1 cellular context compared by ENCODE assay signal in genomic region chr11:85759915-85760314, GRCh38.
A peak's percentile ranks its signal among the peaks of the same experiment; 100 is the strongest.
TF ChIP-seq lines count a peak whose summit lies in the region.

No MANE protein-coding gene starts in this region.

TF ChIP-seq in SK-N-SH, 30 proteins besides CTCF, POLR2A, EP300 and RAD21 (continued from another document):
- TF ChIP-seq TAF1 (IDR thresholded peaks at IDR 0.05; ENCODE audit: borderline replicate concordance, low read depth, low read length) (no peak), SIN3A (IDR thresholded peaks at IDR 0.05; ENCODE audit: borderline replicate concordance, low read depth, low read length) (no peak), MAX (IDR thresholded peaks at IDR 0.05; ENCODE audit: low read depth) (peak; percentile 79), FOSL2 (IDR thresholded peaks at IDR 0.05; ENCODE audit: borderline replicate concordance, low read depth) (peak; percentile 47; the same call in 1 of the 2 replicates), FOXM1 (IDR thresholded peaks at IDR 0.05; ENCODE audit: low read depth) (no peak), TCF12 (IDR thresholded peaks at IDR 0.05) (peak; percentile 75), NRF1 (IDR thresholded peaks at IDR 0.05; ENCODE audit: low read depth, low read length) (no peak), CHD2 (IDR thresholded peaks at IDR 0.05; ENCODE audit: low read length, partially characterized antibody) (no peak), GABPA (IDR thresholded peaks at IDR 0.05; ENCODE audit: low read depth) (no peak), ELF1 (IDR thresholded peaks at IDR 0.05) (no peak)
- TF ChIP-seq, protein P1, sequence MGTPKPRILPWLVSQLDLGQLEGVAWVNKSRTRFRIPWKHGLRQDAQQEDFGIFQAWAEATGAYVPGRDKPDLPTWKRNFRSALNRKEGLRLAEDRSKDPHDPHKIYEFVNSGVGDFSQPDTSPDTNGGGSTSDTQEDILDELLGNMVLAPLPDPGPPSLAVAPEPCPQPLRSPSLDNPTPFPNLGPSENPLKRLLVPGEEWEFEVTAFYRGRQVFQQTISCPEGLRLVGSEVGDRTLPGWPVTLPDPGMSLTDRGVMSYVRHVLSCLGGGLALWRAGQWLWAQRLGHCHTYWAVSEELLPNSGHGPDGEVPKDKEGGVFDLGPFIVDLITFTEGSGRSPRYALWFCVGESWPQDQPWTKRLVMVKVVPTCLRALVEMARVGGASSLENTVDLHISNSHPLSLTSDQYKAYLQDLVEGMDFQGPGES (IDR thresholded peaks at IDR 0.05; ENCODE audit: low read depth, low read length), result no peak
- TF ChIP-seq, protein P2, sequence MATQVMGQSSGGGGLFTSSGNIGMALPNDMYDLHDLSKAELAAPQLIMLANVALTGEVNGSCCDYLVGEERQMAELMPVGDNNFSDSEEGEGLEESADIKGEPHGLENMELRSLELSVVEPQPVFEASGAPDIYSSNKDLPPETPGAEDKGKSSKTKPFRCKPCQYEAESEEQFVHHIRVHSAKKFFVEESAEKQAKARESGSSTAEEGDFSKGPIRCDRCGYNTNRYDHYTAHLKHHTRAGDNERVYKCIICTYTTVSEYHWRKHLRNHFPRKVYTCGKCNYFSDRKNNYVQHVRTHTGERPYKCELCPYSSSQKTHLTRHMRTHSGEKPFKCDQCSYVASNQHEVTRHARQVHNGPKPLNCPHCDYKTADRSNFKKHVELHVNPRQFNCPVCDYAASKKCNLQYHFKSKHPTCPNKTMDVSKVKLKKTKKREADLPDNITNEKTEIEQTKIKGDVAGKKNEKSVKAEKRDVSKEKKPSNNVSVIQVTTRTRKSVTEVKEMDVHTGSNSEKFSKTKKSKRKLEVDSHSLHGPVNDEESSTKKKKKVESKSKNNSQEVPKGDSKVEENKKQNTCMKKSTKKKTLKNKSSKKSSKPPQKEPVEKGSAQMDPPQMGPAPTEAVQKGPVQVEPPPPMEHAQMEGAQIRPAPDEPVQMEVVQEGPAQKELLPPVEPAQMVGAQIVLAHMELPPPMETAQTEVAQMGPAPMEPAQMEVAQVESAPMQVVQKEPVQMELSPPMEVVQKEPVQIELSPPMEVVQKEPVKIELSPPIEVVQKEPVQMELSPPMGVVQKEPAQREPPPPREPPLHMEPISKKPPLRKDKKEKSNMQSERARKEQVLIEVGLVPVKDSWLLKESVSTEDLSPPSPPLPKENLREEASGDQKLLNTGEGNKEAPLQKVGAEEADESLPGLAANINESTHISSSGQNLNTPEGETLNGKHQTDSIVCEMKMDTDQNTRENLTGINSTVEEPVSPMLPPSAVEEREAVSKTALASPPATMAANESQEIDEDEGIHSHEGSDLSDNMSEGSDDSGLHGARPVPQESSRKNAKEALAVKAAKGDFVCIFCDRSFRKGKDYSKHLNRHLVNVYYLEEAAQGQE (IDR thresholded peaks at IDR 0.05; ENCODE audit: low read depth, low read length), result no peak
